In genomic region chr4:39292433-39292832, GRCh38 we compare ENCODE assay signal across 5 cellular contexts.
DNase-seq lines count a peak whose midpoint lies in the region; ATAC-seq, FAIRE-seq and TF ChIP-seq lines count a peak whose summit lies in the region.
"Not testable (repeated sequence)": the region's sequence is repeated elsewhere in the genome, so short reads cannot be mapped to it uniquely, and the experiment has no call there.

No MANE protein-coding gene starts in this region.

- TF ChIP-seq RAD21 in A549 (conservative IDR thresholded peaks at IDR 0.05 in 1 of 2, IDR thresholded peaks at IDR 0.05 in 1 of 2), result not testable (repeated sequence)

- not testable (repeated sequence) for TF ChIP-seq CTCF in A549 (IDR thresholded peaks at IDR 0.05)

- intact Hi-C loops in activated T-helper 1 cell treated with anti-CD3 and anti-CD28 coated beads, Interleukin-12 subunit alpha, Interleukin-12 subunit beta, Interleukin-2, Interleukin-4 antibody, amounts not matched to agents 30 ng/mL and 10 ng/mL and 1 ng/mL, durations not matched to agents 14 hours and 24 hours and 36 hours (cut with micrococcal nuclease); activated T-helper 2 cell treated with anti-CD3 and anti-CD28 coated beads, Interferon-gamma antibody, Interleukin-2, Interleukin-4, amounts not matched to agents 10 μg/mL and 5 μg/mL and 100 μg/mL, durations not matched to agents 14 hours and 24 hours and 36 hours (cut with micrococcal nuclease): not testable (repeated sequence)

- H3K9me3 ChIP-seq in A549, result not testable (repeated sequence)

- not testable (repeated sequence) for H3K4me1 Mint-ChIP-seq in activated T-cell treated with anti-CD3 and anti-CD28 coated beads, Interleukin-2, amount 50 U/mL, for 24 hours (ENCODE audit: low read depth); activated T-helper 2 cell treated with anti-CD3 and anti-CD28 coated beads, Interferon-gamma antibody, Interleukin-2, Interleukin-4, amounts not matched to agents 10 μg/mL and 5 μg/mL and 100 μg/mL, durations not matched to agents 14 hours and 24 hours and 36 hours (ENCODE audit: low read depth); central memory CD8-positive, alpha-beta T cell
- peaks cover 27% of the 10 kb centered on the region for H3K4me1 Mint-ChIP-seq in activated T-helper 1 cell treated with anti-CD3 and anti-CD28 coated beads, Interleukin-12 subunit alpha, Interleukin-12 subunit beta, Interleukin-2, Interleukin-4 antibody, amounts not matched to agents 30 ng/mL and 10 ng/mL and 1 ng/mL, durations not matched to agents 14 hours and 24 hours and 36 hours (ENCODE audit: low read depth)

- not testable (repeated sequence) for H3K4me3 ChIP-seq in A549

- H3K27ac Mint-ChIP-seq in activated T-cell treated with anti-CD3 and anti-CD28 coated beads, Interleukin-2, amount 50 U/mL, for 24 hours, result peak overlapping the region; percentile 35
- H3K27ac Mint-ChIP-seq in activated T-helper 1 cell treated with anti-CD3 and anti-CD28 coated beads, Interleukin-12 subunit alpha, Interleukin-12 subunit beta, Interleukin-2, Interleukin-4 antibody, amounts not matched to agents 30 ng/mL and 10 ng/mL and 1 ng/mL, durations not matched to agents 14 hours and 24 hours and 36 hours, result peak overlapping the region; percentile 31
- H3K27ac Mint-ChIP-seq in activated T-helper 2 cell treated with anti-CD3 and anti-CD28 coated beads, Interferon-gamma antibody, Interleukin-2, Interleukin-4, amounts not matched to agents 10 μg/mL and 5 μg/mL and 100 μg/mL, durations not matched to agents 14 hours and 24 hours and 36 hours, result peak overlapping the region; percentile 1
- peak overlapping the region; percentile 44 for H3K27ac Mint-ChIP-seq in central memory CD8-positive, alpha-beta T cell (ENCODE audit: low read depth)

- DNase-seq in A549 (ENCODE audit: low read depth in 1 of 2, low spot score in 1 of 2); activated T-cell treated with anti-CD3 and anti-CD28 coated beads, Interleukin-2, amount 50 U/mL, for 24 hours; activated T-helper 1 cell treated with anti-CD3 and anti-CD28 coated beads, Interleukin-12 subunit alpha, Interleukin-12 subunit beta, Interleukin-2, Interleukin-4 antibody, amounts not matched to agents 30 ng/mL and 10 ng/mL and 1 ng/mL, durations not matched to agents 14 hours and 24 hours and 36 hours (ENCODE audit: low spot score); activated T-helper 2 cell treated with anti-CD3 and anti-CD28 coated beads, Interferon-gamma antibody, Interleukin-2, Interleukin-4, amounts not matched to agents 10 μg/mL and 5 μg/mL and 100 μg/mL, durations not matched to agents 14 hours and 24 hours and 36 hours (ENCODE audit: low spot score); central memory CD8-positive, alpha-beta T cell (ENCODE audit: low spot score in 2 of 2): not testable (repeated sequence)

- POLR2A ChIA-PET in A549 (lab: Yijun Ruan, JAX), result not testable (repeated sequence)

- H3K4me1 ChIP-seq in A549, result not testable (repeated sequence)

- peaks cover 85% of the 10 kb centered on the region for H3K36me3 Mint-ChIP-seq in activated T-cell treated with anti-CD3 and anti-CD28 coated beads, Interleukin-2, amount 50 U/mL, for 24 hours (ENCODE audit: low read depth)
- peaks cover 56% of the 10 kb centered on the region for H3K36me3 Mint-ChIP-seq in activated T-helper 1 cell treated with anti-CD3 and anti-CD28 coated beads, Interleukin-12 subunit alpha, Interleukin-12 subunit beta, Interleukin-2, Interleukin-4 antibody, amounts not matched to agents 30 ng/mL and 10 ng/mL and 1 ng/mL, durations not matched to agents 14 hours and 24 hours and 36 hours (ENCODE audit: low read depth)
- H3K36me3 Mint-ChIP-seq in activated T-helper 2 cell treated with anti-CD3 and anti-CD28 coated beads, Interferon-gamma antibody, Interleukin-2, Interleukin-4, amounts not matched to agents 10 μg/mL and 5 μg/mL and 100 μg/mL, durations not matched to agents 14 hours and 24 hours and 36 hours (ENCODE audit: low read depth), result peaks cover 71% of the 10 kb centered on the region
- peaks cover 65% of the 10 kb centered on the region for H3K36me3 Mint-ChIP-seq in central memory CD8-positive, alpha-beta T cell (ENCODE audit: insufficient read depth)

- TF ChIP-seq POLR2A in A549 (IDR thresholded peaks at IDR 0.05; ENCODE audit: low read length), result not testable (repeated sequence)

- H3K9me3 Mint-ChIP-seq in activated T-cell treated with anti-CD3 and anti-CD28 coated beads, Interleukin-2, amount 50 U/mL, for 24 hours; activated T-helper 1 cell treated with anti-CD3 and anti-CD28 coated beads, Interleukin-12 subunit alpha, Interleukin-12 subunit beta, Interleukin-2, Interleukin-4 antibody, amounts not matched to agents 30 ng/mL and 10 ng/mL and 1 ng/mL, durations not matched to agents 14 hours and 24 hours and 36 hours; activated T-helper 2 cell treated with anti-CD3 and anti-CD28 coated beads, Interferon-gamma antibody, Interleukin-2, Interleukin-4, amounts not matched to agents 10 μg/mL and 5 μg/mL and 100 μg/mL, durations not matched to agents 14 hours and 24 hours and 36 hours; central memory CD8-positive, alpha-beta T cell: not testable (repeated sequence)

- 84% methylated on average over 5 of the region's 5 CpGs for WGBS in A549 (ENCODE audit: missing lambda C conversion rate)

- FAIRE-seq in A549 (lab: Jason Lieb, UNC), result not testable (repeated sequence)

- H3K27me3 Mint-ChIP-seq in activated T-cell treated with anti-CD3 and anti-CD28 coated beads, Interleukin-2, amount 50 U/mL, for 24 hours; activated T-helper 1 cell treated with anti-CD3 and anti-CD28 coated beads, Interleukin-12 subunit alpha, Interleukin-12 subunit beta, Interleukin-2, Interleukin-4 antibody, amounts not matched to agents 30 ng/mL and 10 ng/mL and 1 ng/mL, durations not matched to agents 14 hours and 24 hours and 36 hours (ENCODE audit: insufficient read depth); activated T-helper 2 cell treated with anti-CD3 and anti-CD28 coated beads, Interferon-gamma antibody, Interleukin-2, Interleukin-4, amounts not matched to agents 10 μg/mL and 5 μg/mL and 100 μg/mL, durations not matched to agents 14 hours and 24 hours and 36 hours (ENCODE audit: low read depth); central memory CD8-positive, alpha-beta T cell: not testable (repeated sequence)

- CTCF ChIA-PET in A549 (lab: Yijun Ruan, JAX), result not testable (repeated sequence)

- ATAC-seq in A549; central memory CD8-positive, alpha-beta T cell (replicated peaks; ENCODE audit: extremely low read depth, poor library complexity, severe bottlenecking): not testable (repeated sequence)

- H3K27ac ChIP-seq in A549, result not testable (repeated sequence)

- H3K4me3 Mint-ChIP-seq in activated T-cell treated with anti-CD3 and anti-CD28 coated beads, Interleukin-2, amount 50 U/mL, for 24 hours; activated T-helper 1 cell treated with anti-CD3 and anti-CD28 coated beads, Interleukin-12 subunit alpha, Interleukin-12 subunit beta, Interleukin-2, Interleukin-4 antibody, amounts not matched to agents 30 ng/mL and 10 ng/mL and 1 ng/mL, durations not matched to agents 14 hours and 24 hours and 36 hours; activated T-helper 2 cell treated with anti-CD3 and anti-CD28 coated beads, Interferon-gamma antibody, Interleukin-2, Interleukin-4, amounts not matched to agents 10 μg/mL and 5 μg/mL and 100 μg/mL, durations not matched to agents 14 hours and 24 hours and 36 hours (ENCODE audit: low read depth); central memory CD8-positive, alpha-beta T cell: not testable (repeated sequence)

- not testable (repeated sequence) for TF ChIP-seq EP300 in A549 (IDR thresholded peaks at IDR 0.05)

- H3K4me2 ChIP-seq in A549, result not testable (repeated sequence)

TF ChIP-seq in A549, 52 proteins besides CTCF, POLR2A, EP300 and RAD21:
- peak; percentile 74 for TF ChIP-seq ZC3H11A (IDR thresholded peaks at IDR 0.05)
